Comparison of ENCODE assay signal across 8 cellular contexts in the genomic region with DNA sequence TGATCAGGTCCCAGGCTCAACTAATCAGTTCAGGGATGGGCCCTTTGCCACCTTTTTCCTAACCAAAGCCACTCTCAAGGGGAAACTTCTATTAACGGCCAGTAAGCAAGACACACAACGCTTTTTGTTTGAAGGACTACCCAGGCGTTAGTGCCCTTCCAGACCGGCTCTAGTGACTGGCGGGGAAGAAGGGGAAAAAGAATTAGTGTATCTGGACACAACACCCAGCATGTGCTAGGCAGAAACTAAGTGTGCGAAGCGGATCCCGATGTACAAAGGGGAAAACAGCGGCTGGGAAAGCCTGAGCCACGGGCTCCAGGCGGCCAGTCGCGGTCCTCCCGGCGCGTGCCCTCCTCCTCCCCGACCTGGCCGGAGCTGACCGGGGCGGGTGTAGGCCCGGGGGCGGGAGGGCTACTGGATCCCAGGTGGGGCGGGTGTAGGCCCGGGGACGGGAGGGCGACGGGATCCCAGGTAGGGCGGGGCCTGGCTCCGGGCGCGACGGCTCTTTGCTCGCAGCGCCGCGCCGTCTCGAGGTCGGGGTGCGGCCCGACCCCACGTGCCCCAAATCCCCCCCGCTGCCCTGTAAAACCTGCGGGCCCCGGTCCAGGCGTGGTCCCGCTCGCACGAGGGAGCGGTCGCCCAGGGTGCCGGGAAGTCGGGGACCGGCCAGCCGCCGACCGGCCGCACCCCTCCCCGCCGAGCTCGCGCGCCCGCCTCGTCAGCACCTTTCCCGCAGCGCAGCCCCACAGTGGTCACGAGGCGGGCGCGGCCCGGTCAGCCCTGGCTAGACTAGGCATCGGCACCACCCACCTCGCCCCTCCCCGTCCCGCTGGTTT. TPM values are rescaled to one million over a fixed set of nuclear protein-coding genes. Genes with fewer than 3 reads are reported as not detected.
DNase-seq lines count a peak whose midpoint lies in the region; ATAC-seq and TF ChIP-seq lines count a peak whose summit lies in the region.

No MANE protein-coding gene starts in this region.

- peak overlapping the region; percentile 82 to 94 (median 88) for H3K4me3 Mint-ChIP-seq in T-cell

- H3K4me1 Mint-ChIP-seq in T-cell: peaks cover 61 to 79% (median 67%) of the 10 kb centered on the region in 3 donors

- TF ChIP-seq EP300 in upper lobe of left lung (IDR thresholded peaks at IDR 0.05): no peak

- H3K27ac ChIP-seq in DOHH2 (ENCODE audit: low read depth, low read length) (peak overlapping the region; percentile 67), lower lobe of right lung (peak overlapping the region; percentile 100), upper lobe of left lung (peak overlapping the region; percentile 100)

- TF ChIP-seq CTCF in DOHH2 (IDR thresholded peaks at IDR 0.05; ENCODE audit: low read depth, low read length, poor library complexity, severe bottlenecking) (no peak), lower lobe of right lung (IDR thresholded peaks at IDR 0.05) (no peak), upper lobe of left lung (IDR thresholded peaks at IDR 0.05) (peak in 2 of 6 experiments; percentile 4 to 24)

- peak; percentile 40 to 97 (median 94) for TF ChIP-seq POLR2A in upper lobe of left lung (IDR thresholded peaks at IDR 0.05)

- CTCF ChIA-PET in T-cell (lab: Charles Lee): interaction anchor here (0.6 to 3.0 kb wide), 15 partner anchors 33 to 1891 kb away, joined by 3 to 35 read pairs (median 4); partner anchors contain the start of genes C2orf42 (in 1 of the 2), MXD1 (in 1 of the 2), SNRNP27 (in 1 of the 2) and SNRPG (in 1 of the 2)

- no peaks in the 10 kb centered on the region for H4K20me1 ChIP-seq in DOHH2 (ENCODE audit: control insufficient read depth, insufficient read depth, low read depth, low read length)

- H3K27ac Mint-ChIP-seq in T-cell: peak overlapping the region; percentile 100

- H3K79me2 ChIP-seq in DOHH2 (ENCODE audit: control insufficient read depth, low read length): peaks cover 10% of the 10 kb centered on the region

- peaks cover 5% of the 10 kb centered on the region; the same call in 1 of the 2 replicates for H3F3A ChIP-seq in DOHH2 (ENCODE audit: control insufficient read depth, insufficient read depth)

- POLR2A ChIA-PET in T-cell (lab: Charles Lee): interaction anchor here (0.7 to 3.2 kb wide), 6 partner anchors 17 to 228 kb away, joined by 3 to 26 read pairs (median 7); partner anchors contain the start of genes MXD1 (in 2 of the 2) and PCYOX1 (in 1 of the 2)

- H3K9me2 ChIP-seq in DOHH2 (replicated peaks; ENCODE audit: control insufficient read depth, low read length): no peaks in the 10 kb centered on the region

- H3K4me3 ChIP-seq in DOHH2 (ENCODE audit: low read length) (peak overlapping the region; percentile 76), lower lobe of right lung (peak overlapping the region; percentile 66), upper lobe of left lung (peak overlapping the region; percentile 51 to 69 (median 64))

- H3K9me3 ChIP-seq in DOHH2 (ENCODE audit: control insufficient read depth, insufficient read depth, low read length) (no peaks in the 10 kb centered on the region), lower lobe of right lung (no peaks in the 10 kb centered on the region), upper lobe of left lung (no peaks in the 10 kb centered on the region)

- H3K4me1 ChIP-seq in DOHH2 (ENCODE audit: control insufficient read depth, low read length) (peaks cover 29% of the 10 kb centered on the region), lower lobe of right lung (peaks cover 34% of the 10 kb centered on the region), upper lobe of left lung (peaks cover 15 to 28% (median 22%) of the 10 kb centered on the region in 4 donors)

- WGBS in upper lobe of left lung, 2 donors: 1 to 3% methylated on average over 18 to 61 of the region's 76 CpGs

- peak; percentile 43 for ATAC-seq in GM19463 (IDR thresholded peaks at IDR 0.05; ENCODE audit: unreplicated experiment)
- peak; percentile 47 for ATAC-seq in HG03520 (IDR thresholded peaks at IDR 0.05; ENCODE audit: unreplicated experiment)
- peak; percentile 44 to 54 (median 50) for ATAC-seq in T-cell (replicated peaks in 1 of 4)
- peak; percentile 81 to 84 for ATAC-seq in lower lobe of right lung
- ATAC-seq in upper lobe of left lung (ENCODE audit: low FRiP score in 2 of 2): peak; percentile 82 to 92

- intact Hi-C loops in lower lobe of right lung (cut with DNase I): loop anchor here (5.0 to 10.0 kb wide), 2 partner anchors 55 to 227 kb away; partner anchors contain the start of genes MXD1 and PCBP1

- peaks cover 0 to 3% (median 0%) of the 10 kb centered on the region in 3 donors for H3K9me3 Mint-ChIP-seq in T-cell

- H3K36me3 ChIP-seq in DOHH2 (ENCODE audit: control insufficient read depth, low read length) (no peaks in the 10 kb centered on the region), lower lobe of right lung (no peaks in the 10 kb centered on the region), upper lobe of left lung (no peaks in the 10 kb centered on the region)

- no peaks in the 10 kb centered on the region for H3K36me3 Mint-ChIP-seq in T-cell

- H3K27me3 Mint-ChIP-seq in T-cell: no peaks in the 10 kb centered on the region

- H3K27me3 ChIP-seq in DOHH2 (ENCODE audit: control insufficient read depth, low read length) (no peaks in the 10 kb centered on the region), lower lobe of right lung (ENCODE audit: low read depth) (no peaks in the 10 kb centered on the region), upper lobe of left lung (no peaks in the 10 kb centered on the region)

- peak overlapping the region; percentile 94 for H3K4me2 ChIP-seq in DOHH2 (ENCODE audit: low read length)

- DNase-seq in T-cell (peak in 9 of 34 experiments; percentile 36 to 62 (median 42)), dermis blood vessel endothelial cell (peak; percentile 60), lower lobe of right lung (peak; percentile 89), upper lobe of left lung (peak in 1 of 2 donors; percentile 78), SKM-1 (lab: John Stamatoyannopoulos, UW; ENCODE audit: unreplicated experiment) (no peak)

RNA-seq across cellular contexts. Expression of gene C2orf42, which starts 48.8 kb away (rescaled TPM):
- 10 to 100 TPM; 23.3 to 45.9 (median 39.1) TPM for total RNA-seq in T-cell
- 14.3 and 25.5 TPM in 2 replicates for total RNA-seq in dermis blood vessel endothelial cell
- 18.0 TPM for total RNA-seq in lower lobe of right lung
- total RNA-seq in upper lobe of left lung: 10 to 100 TPM in 4 of 6 donors, 1 to 10 TPM in 2; 7.8 to 15.0 (median 12.4) TPM

RNA-seq across cellular contexts. Expression of gene PCBP1, which starts 54.7 kb away (rescaled TPM):
- total RNA-seq in T-cell (100 to 1,000 TPM; 303 to 431 (median 386) TPM), dermis blood vessel endothelial cell (37.9 and 109 TPM in 2 replicates), lower lobe of right lung (308 TPM), upper lobe of left lung (100 to 1,000 TPM; 126 to 384 (median 236) TPM)
